19 cellular contexts compared by ENCODE assay signal in the genomic region with DNA sequence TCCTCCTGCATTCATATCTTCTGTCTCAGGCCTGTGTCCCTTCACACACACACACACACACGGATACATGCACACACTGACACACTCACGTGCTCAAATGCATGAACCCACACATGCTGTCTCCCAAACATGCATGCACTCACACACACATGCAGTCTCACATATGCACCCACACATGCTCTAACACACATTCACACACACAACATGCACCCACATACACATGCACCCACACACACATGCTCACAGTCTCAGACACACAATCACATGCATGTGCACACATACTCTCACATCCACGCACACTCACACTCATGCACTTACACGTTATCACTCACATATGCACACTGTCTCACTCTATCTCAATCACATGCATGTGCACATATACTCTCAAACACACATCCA. TPM values are rescaled to one million over a fixed set of nuclear protein-coding genes. Genes with fewer than 3 reads are reported as not detected.
A peak's percentile ranks its signal among the peaks of the same experiment; 100 is the strongest.
DNase-seq lines count a peak whose midpoint lies in the region; ATAC-seq and TF ChIP-seq lines count a peak whose summit lies in the region.
"Had no signal": no experiment of that assay in that cellular context is flagged by ENCODE, and none has a peak within 500 bp of the region (broad histone marks: within the 10 kb centered on the region; RNA-seq: fewer than 3 reads in every experiment).

No MANE protein-coding gene starts in this region.

- H2AFZ ChIP-seq in MM.1S (ENCODE audit: low read length): no peak overlapping the region
- H2AFZ ChIP-seq in GM23248: no peak overlapping the region

- H3K27me3 ChIP-seq in MM.1S (replicated peaks; ENCODE audit: insufficient read depth, low read length) (no peaks in the 10 kb centered on the region), spleen (replicated peaks in 1 of 7) (no peaks in the 10 kb centered on the region), GM23248 (replicated peaks; ENCODE audit: insufficient read depth) (no peaks in the 10 kb centered on the region)
- H3K27me3 ChIP-seq: heart left ventricle had no signal

- H4K20me1 ChIP-seq in MM.1S (ENCODE audit: insufficient read depth, low read length) (no peaks in the 10 kb centered on the region), GM23248 (ENCODE audit: insufficient read depth) (no peaks in the 10 kb centered on the region)

- no peak for TF ChIP-seq POLR2A in spleen (IDR thresholded peaks at IDR 0.05)

- H3K27ac ChIP-seq in MM.1S (ENCODE audit: low read length): peak overlapping the region; percentile 57; the same call in 1 of the 2 replicates
- H3K27ac ChIP-seq in spleen: peak overlapping the region in 7 of 8 donors; percentile 40 to 77 (median 61)
- no peak overlapping the region for H3K27ac ChIP-seq in GM23248

- in situ Hi-C loops in GM23248 (cut with MboI): no loop called here

- no peaks in the 10 kb centered on the region for H3K9me3 ChIP-seq in MM.1S (replicated peaks; ENCODE audit: insufficient read depth, low read length)
- H3K9me3 ChIP-seq in spleen: peaks cover 0 to 7% (median 0%) of the 10 kb centered on the region in 8 donors
- H3K9me3 ChIP-seq in GM23248 (ENCODE audit: low read depth): no peaks in the 10 kb centered on the region

- no peaks in the 10 kb centered on the region for H3K9me2 ChIP-seq in MM.1S (replicated peaks; ENCODE audit: insufficient read depth, low read length)
- no peaks in the 10 kb centered on the region for H3K9me2 ChIP-seq in GM23248 (ENCODE audit: insufficient read depth)

- ATAC-seq in GM18511 (IDR thresholded peaks at IDR 0.05; ENCODE audit: unreplicated experiment) (peak; percentile 7), GM21528 (IDR thresholded peaks at IDR 0.05; ENCODE audit: low FRiP score, unreplicated experiment) (peak; percentile 2), HG02571 (IDR thresholded peaks at IDR 0.05; ENCODE audit: unreplicated experiment) (no peak)
- ATAC-seq: activated CD8-positive, alpha-beta T cell treated with anti-CD3 and anti-CD28 coated beads, Interleukin-2, amount 10 ng/mL, durations not matched to agents 7 days and 5 days; SK-N-SH treated with all-trans-retinoic acid at 6 μM for 48 hours had no signal

- DNase-seq in MM.1S (no peak), spleen (no peak), kidney tubule cell (ENCODE audit: low spot score) (no peak), GM23248 (no peak)
- DNase-seq: activated T-cell treated with anti-CD3 and anti-CD28 coated beads, Interleukin-2, amount 50 U/mL, for 4 hours; COR-L47; DND-41; H7; Kasumi-1; NCI-H1092; NCI-H2081; NCI-H446 had no signal

- 84 to 95% (median 89%) methylated on average over 4 of the region's 4 CpGs for WGBS in spleen, 5 donors
- 78% methylated on average over 4 of the region's 4 CpGs for WGBS in GM23248 (ENCODE audit: low coverage in 1 of 2, low lambda C conversion rate in 2 of 2, missing lambda C conversion rate in 2 of 2), 2 experiments

- H3F3A ChIP-seq in MM.1S (ENCODE audit: insufficient read depth, low read length) (peaks cover 4% of the 10 kb centered on the region; the same call in 1 of the 2 replicates), GM23248 (ENCODE audit: insufficient read depth) (no peaks in the 10 kb centered on the region)

- H3K4me1 ChIP-seq in MM.1S (ENCODE audit: low read length): peaks cover 32% of the 10 kb centered on the region
- H3K4me1 ChIP-seq in spleen: peaks cover 25 to 60% (median 47%) of the 10 kb centered on the region in 6 donors
- H3K4me1 ChIP-seq in GM23248 (ENCODE audit: insufficient read depth): peaks cover 7% of the 10 kb centered on the region; the same call in 1 of the 2 replicates

- H3K4me2 ChIP-seq in MM.1S (ENCODE audit: low read depth, low read length) (peak overlapping the region; percentile 54), GM23248 (ENCODE audit: unreplicated experiment) (no peak overlapping the region)

- H3K9ac ChIP-seq in MM.1S (ENCODE audit: low read length): peak overlapping the region; percentile 24; the same call in 1 of the 2 replicates
- H3K9ac ChIP-seq in GM23248: no peak overlapping the region

- H3K36me3 ChIP-seq in MM.1S (replicated peaks; ENCODE audit: insufficient read depth, low read length): no peaks in the 10 kb centered on the region
- H3K36me3 ChIP-seq in spleen: no peaks in the 10 kb centered on the region
- H3K36me3 ChIP-seq in GM23248 (ENCODE audit: low read depth): no peaks in the 10 kb centered on the region; the same call in 1 of the 2 replicates
- H3K36me3 ChIP-seq: heart left ventricle had no signal

- H3K4me3 ChIP-seq in MM.1S (ENCODE audit: low read length) (peak overlapping the region; percentile 26; the same call in 1 of the 2 replicates), spleen (peak overlapping the region in 1 of 8 donors; percentile 25), GM23248 (no peak overlapping the region)

- H3K79me2 ChIP-seq in MM.1S (ENCODE audit: low read length) (no peaks in the 10 kb centered on the region), GM23248 (ENCODE audit: insufficient read depth) (no peaks in the 10 kb centered on the region)

- intact Hi-C loops in spleen (cut with DNase I; ENCODE audit: low total_unique reads): no loop called here

- TF ChIP-seq CTCF in MM.1S (IDR thresholded peaks at IDR 0.05; ENCODE audit: low read length) (no peak), spleen (IDR thresholded peaks at IDR 0.05 in 8 of 11, conservative IDR thresholded peaks at IDR 0.05 in 3 of 11) (no peak)

RNA-seq across cellular contexts. Expression of gene CD226, which starts 1.9 kb away (rescaled TPM):
- total RNA-seq in spleen: 10 to 100 TPM; 23.4 to 51.4 (median 40.0) TPM
- polyA plus RNA-seq in spleen: 1 to 10 TPM in 2 of 3 donors, under 1 TPM in 1; 0.91 to 1.8 (median 1.4) TPM
- 1.3 and 2.1 TPM in 2 replicates for total RNA-seq in GM23248 (2014; rRNA removed; shearing (Covaris generic))
- 0.05 and 0.16 TPM in 2 replicates for polyA plus RNA-seq in GM23248 (2016; fragmentation: Nextera tagmentation; extraction: Ambion mirVana)
- total RNA-seq: H7, HT-29 had no signal
